8 cellular contexts compared by ENCODE assay signal in the genomic region with DNA sequence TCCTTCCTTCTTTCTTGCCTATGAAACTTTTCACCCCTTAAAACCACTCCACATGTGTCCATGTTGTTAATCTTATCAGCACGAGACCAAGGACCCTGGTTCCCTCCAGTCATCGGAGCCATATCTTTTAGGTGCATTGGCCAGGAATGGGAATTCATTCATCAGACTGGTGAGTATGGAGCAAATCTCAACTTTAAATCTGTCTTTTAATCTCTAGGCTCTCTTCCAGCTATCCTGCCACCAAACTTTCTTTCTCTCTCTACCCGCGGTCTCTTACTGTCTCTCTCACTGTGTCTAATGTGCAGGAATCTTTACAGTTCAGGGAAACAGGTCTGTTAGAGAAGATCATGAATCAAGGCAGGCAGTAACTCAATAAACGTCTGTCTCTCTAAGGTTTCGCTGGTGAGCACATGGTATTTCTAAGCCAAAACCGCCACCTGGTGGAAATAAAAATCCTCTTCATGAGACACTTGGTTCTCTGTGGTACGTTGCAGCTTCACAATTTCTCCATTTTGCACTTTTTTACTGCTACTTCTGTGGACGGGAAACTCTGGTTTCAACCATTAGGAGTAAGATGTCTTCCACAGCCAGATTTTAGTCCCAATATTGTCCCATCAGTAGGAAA. TPM values are rescaled to one million over a fixed set of nuclear protein-coding genes. Genes with fewer than 3 reads are reported as not detected.
DNase-seq lines count a peak whose midpoint lies in the region; ATAC-seq, FAIRE-seq and TF ChIP-seq lines count a peak whose summit lies in the region.

No MANE protein-coding gene starts in this region.

- H3K4me1 ChIP-seq in A549 (peaks cover 5% of the 10 kb centered on the region; the same call in 1 of the 3 replicates), mesenchymal stem cell (ENCODE audit: control insufficient read depth, insufficient read depth, low read depth, low read length) (no peaks in the 10 kb centered on the region)

- no peaks in the 10 kb centered on the region for H3K36me3 ChIP-seq in mesenchymal stem cell (ENCODE audit: control insufficient read depth in 1 of 2, insufficient read depth in 2 of 2, low read depth in 1 of 2, low read length in 2 of 2)

- H4K91ac ChIP-seq in mesenchymal stem cell (ENCODE audit: low read length), result no peak overlapping the region

- TF ChIP-seq POLR2A in A549 (IDR thresholded peaks at IDR 0.05; ENCODE audit: low read length), result no peak

- no peak overlapping the region for H2AFZ ChIP-seq in mesenchymal stem cell (ENCODE audit: low read depth, low read length)

- H2BK15ac ChIP-seq in mesenchymal stem cell (ENCODE audit: low read depth, poor library complexity, severe bottlenecking), result no peak overlapping the region

- H2BK12ac ChIP-seq in mesenchymal stem cell (ENCODE audit: low read length in 2 of 2), result no peak overlapping the region

- H3K9me3 ChIP-seq in A549, result no peaks in the 10 kb centered on the region; the same call in 2 of the 3 replicates
- H3K9me3 ChIP-seq in mesenchymal stem cell (ENCODE audit: control insufficient read depth, low read length), result no peaks in the 10 kb centered on the region

- H3K4me2 ChIP-seq in A549 (no peak overlapping the region), mesenchymal stem cell (ENCODE audit: low read length, poor library complexity, severe bottlenecking) (no peak overlapping the region)

- H3K4me3 ChIP-seq in A549 (no peak overlapping the region), mesenchymal stem cell (ENCODE audit: insufficient read depth in 1 of 2, low read depth in 1 of 2, low read length in 2 of 2) (no peak overlapping the region)

- peak; percentile 99 for TF ChIP-seq CTCF in A549 (IDR thresholded peaks at IDR 0.05)

- H3K9ac ChIP-seq in mesenchymal stem cell (ENCODE audit: low read length), result no peak overlapping the region

- CTCF ChIA-PET in A549 (lab: Yijun Ruan, JAX), result interaction anchor here (0.6 to 9.4 kb wide), 71 partner anchors 8 to 526 kb away, joined by 3 to 585 read pairs (median 5); a partner anchor contains a TSS

- FAIRE-seq in A549 (lab: Jason Lieb, UNC), result peak; percentile 99

- no peak overlapping the region for H3K14ac ChIP-seq in mesenchymal stem cell (ENCODE audit: low read length in 2 of 2)

- H3K79me1 ChIP-seq in mesenchymal stem cell (replicated peaks; ENCODE audit: low read length, poor library complexity, severe bottlenecking), result no peaks in the 10 kb centered on the region

- peak; percentile 95 to 98 for ATAC-seq in A549
- ATAC-seq in HG03095 (IDR thresholded peaks at IDR 0.05; ENCODE audit: unreplicated experiment), result no peak

- H3K27ac ChIP-seq in A549 (no peak overlapping the region), mesenchymal stem cell (ENCODE audit: low read length, poor library complexity, severe bottlenecking) (no peak overlapping the region)

- no peak overlapping the region for H3K18ac ChIP-seq in mesenchymal stem cell (ENCODE audit: low read depth in 1 of 2, low read length in 2 of 2)

- no peak overlapping the region for H3K23ac ChIP-seq in mesenchymal stem cell (ENCODE audit: low read length in 2 of 2)

- no peak overlapping the region for H3K4ac ChIP-seq in mesenchymal stem cell (ENCODE audit: low read depth in 1 of 2, low read length in 2 of 2)

- WGBS in A549 (ENCODE audit: missing lambda C conversion rate), result 2% methylated on average over 9 of the region's 9 CpGs
- 17% methylated on average over 9 of the region's 9 CpGs for WGBS in mesenchymal stem cell

- H2AK5ac ChIP-seq in mesenchymal stem cell (ENCODE audit: low read length, severe bottlenecking), result no peak overlapping the region

- H2BK5ac ChIP-seq in mesenchymal stem cell (ENCODE audit: low read depth, low read length, poor library complexity, severe bottlenecking), result no peak overlapping the region

- POLR2A ChIA-PET in A549 (lab: Yijun Ruan, JAX), result interaction anchor here (1.0 kb wide), 1 partner anchor 236 kb away, joined by 8 read pairs; a partner anchor contains a TSS

- DNase-seq in A549 (ENCODE audit: low read depth in 1 of 2, low spot score in 1 of 2), result peak; percentile 69 to 83
- DNase-seq in GM03348 (ENCODE audit: low spot score), result peak; percentile 35
- peak; percentile 48 for DNase-seq in NCI-H2029 treated with DMSO at 0.1 percent for 48 hours (lab: John Stamatoyannopoulos, UW)
- DNase-seq in T-helper 9 cell, result peak; percentile 7
- peak; percentile 72 for DNase-seq in dermis blood vessel endothelial cell
- DNase-seq in mesenchymal stem cell, result peak; percentile 45
- DNase-seq in epidermal melanocyte (ENCODE audit: insufficient read length, low spot score), result no peak

- TF ChIP-seq EP300 in A549 (IDR thresholded peaks at IDR 0.05), result no peak

- H3K27me3 ChIP-seq in mesenchymal stem cell (ENCODE audit: control insufficient read depth in 1 of 2, insufficient read depth in 1 of 2, low read length in 2 of 2), result peaks cover 8 to 22% of the 10 kb centered on the region in 2 experiments

- H2BK120ac ChIP-seq in mesenchymal stem cell (ENCODE audit: low read depth, low read length), result no peak overlapping the region

- TF ChIP-seq RAD21 in A549 (conservative IDR thresholded peaks at IDR 0.05 in 1 of 2, IDR thresholded peaks at IDR 0.05 in 1 of 2), result peak; percentile 99 to 100

- no peak overlapping the region for H4K8ac ChIP-seq in mesenchymal stem cell (ENCODE audit: low read length)

TF ChIP-seq in A549, 52 proteins besides CTCF, POLR2A, EP300 and RAD21:
- TF ChIP-seq, protein P1, sequence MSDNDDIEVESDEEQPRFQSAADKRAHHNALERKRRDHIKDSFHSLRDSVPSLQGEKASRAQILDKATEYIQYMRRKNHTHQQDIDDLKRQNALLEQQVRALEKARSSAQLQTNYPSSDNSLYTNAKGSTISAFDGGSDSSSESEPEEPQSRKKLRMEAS (IDR thresholded peaks at IDR 0.05), result peak; percentile 62; the same call in 1 of the 2 replicates
- TF ChIP-seq MYC (IDR thresholded peaks at IDR 0.05; ENCODE audit: borderline replicate concordance, low read length) (no peak), FOSL2 (IDR thresholded peaks at IDR 0.05) (no peak), FOSL2 (CRISPR knock-in tag; IDR thresholded peaks at IDR 0.05) (no peak), SMC3 (IDR thresholded peaks at IDR 0.05) (peak; percentile 100), CEBPB (IDR thresholded peaks at IDR 0.05) (no peak)
TF ChIP-seq in A549: peak in this region for 2.

RNA-seq across cellular contexts. Expression of a gene that starts 16.1 kb away (rescaled TPM):
- polyA plus RNA-seq in A549 (2011; rRNA removed) (not detected in 2 replicates), A549 (2017; fragmentation: RNase III; extraction: RNeasy Plus Mini Kit Qiagen cat#74134 plus additional on column Dnase treatment) (not detected in 3 replicates)
- not detected in 2 replicates for polyA plus RNA-seq in A549 (2012; cell fraction: cytosol; rRNA removed)
- polyA plus RNA-seq in A549 (2012; cell fraction: nucleus; rRNA removed), result not detected in 2 replicates
- polyA minus RNA-seq in A549 (2011; rRNA and poly(A)+ RNA removed), result not detected in 2 replicates
- not detected in 2 replicates for total RNA-seq in dermis blood vessel endothelial cell
- not detected for polyA plus RNA-seq in mesenchymal stem cell (2013, experiment 1 of 2)
- not detected for polyA plus RNA-seq in mesenchymal stem cell (2013, experiment 2 of 2)

RNA-seq across cellular contexts. Expression of a gene that starts 32.4 kb away (rescaled TPM):
- polyA plus RNA-seq in A549 (2011; rRNA removed) (not detected in 2 replicates), A549 (2017; fragmentation: RNase III; extraction: RNeasy Plus Mini Kit Qiagen cat#74134 plus additional on column Dnase treatment) (not detected in 3 replicates)
- not detected in 2 replicates for polyA plus RNA-seq in A549 (2012; cell fraction: cytosol; rRNA removed)
- polyA plus RNA-seq in A549 (2012; cell fraction: nucleus; rRNA removed), result not detected in 2 replicates
- polyA minus RNA-seq in A549 (2011; rRNA and poly(A)+ RNA removed), result not detected in 2 replicates
- not detected in 2 replicates for total RNA-seq in dermis blood vessel endothelial cell
- not detected for polyA plus RNA-seq in mesenchymal stem cell (2013, experiment 1 of 2)
- polyA plus RNA-seq in mesenchymal stem cell (2013, experiment 2 of 2), result not detected
